ENCODE assay signal across 1 cellular context in genomic region chr16:71883849-71884638, GRCh38.
TF ChIP-seq lines count a peak whose summit lies in the region.

ZNF821 (minus strand) TSS chr16:71884182; CDS start chr16:71879946, 4,236 bp downstream.

TF ChIP-seq in K562, 482 proteins besides CTCF, POLR2A, EP300 and RAD21 (continued from another document and continues in another):
- TF ChIP-seq L3MBTL2 (IDR thresholded peaks at IDR 0.05), result peak; percentile 85
- no peak for TF ChIP-seq CHD4 (IDR thresholded peaks at IDR 0.05; ENCODE audit: insufficient read depth, insufficient replicate concordance, low read depth, low read length, poor library complexity, severe bottlenecking)
- no peak for TF ChIP-seq SMAD1 (IDR thresholded peaks at IDR 0.05; ENCODE audit: low read depth, low read length, partially characterized antibody)
- TF ChIP-seq SRSF1 (IDR thresholded peaks at IDR 0.05; ENCODE audit: low read depth, low read length), result no peak
- TF ChIP-seq BRF2 (IDR thresholded peaks at IDR 0.05; ENCODE audit: borderline replicate concordance, insufficient read depth, insufficient read length), result no peak
- no peak for TF ChIP-seq ZBTB8A (IDR thresholded peaks at IDR 0.05; ENCODE audit: partially characterized antibody)
- no peak for TF ChIP-seq JUND (IDR thresholded peaks at IDR 0.05; ENCODE audit: borderline replicate concordance, low read depth, low read length)
- no peak for TF ChIP-seq JUND (tag; IDR thresholded peaks at IDR 0.05; ENCODE audit: borderline replicate concordance, low read depth, low read length)
- peak; percentile 88 for TF ChIP-seq MGA (IDR thresholded peaks at IDR 0.05)
- TF ChIP-seq CBX1 (IDR thresholded peaks at IDR 0.05; ENCODE audit: low read depth), result no peak
- no peak for TF ChIP-seq ZFPM2 (CRISPR knock-in tag; IDR thresholded peaks at IDR 0.05)
- no peak for TF ChIP-seq DLX4 (CRISPR knock-in tag; IDR thresholded peaks at IDR 0.05)
- no peak for TF ChIP-seq TSC22D4 (tag; IDR thresholded peaks at IDR 0.05)
- no peak for TF ChIP-seq KAT7 (CRISPR knock-in tag; IDR thresholded peaks at IDR 0.05; ENCODE audit: borderline replicate concordance)
- no peak for TF ChIP-seq YBX1 (IDR thresholded peaks at IDR 0.05)
- peak in 1 of 2 experiments; percentile 53 for TF ChIP-seq AFF1 (IDR thresholded peaks at IDR 0.05; ENCODE audit: low read depth in 1 of 2, partially characterized antibody in 2 of 2)
- TF ChIP-seq ARHGAP35 (IDR thresholded peaks at IDR 0.05; ENCODE audit: partially characterized antibody), result no peak
- no peak for TF ChIP-seq POLR3G (IDR thresholded peaks at IDR 0.05; ENCODE audit: extremely low read depth, insufficient read length, insufficient replicate concordance)
- no peak for TF ChIP-seq ZNF445 (CRISPR knock-in tag; IDR thresholded peaks at IDR 0.05; ENCODE audit: low read depth)
- TF ChIP-seq TGIF2 (CRISPR knock-in tag; IDR thresholded peaks at IDR 0.05), result no peak
- no peak for TF ChIP-seq MYBL2 (IDR thresholded peaks at IDR 0.05; ENCODE audit: low read depth)
- TF ChIP-seq MYBL2 (CRISPR knock-in tag; IDR thresholded peaks at IDR 0.05; ENCODE audit: borderline replicate concordance), result no peak
- TF ChIP-seq CGGBP1 (CRISPR knock-in tag; IDR thresholded peaks at IDR 0.05), result no peak
- no peak for TF ChIP-seq GATA2 (CRISPR knock-in tag; IDR thresholded peaks at IDR 0.05)
- no peak for TF ChIP-seq ZFP30 (CRISPR knock-in tag; IDR thresholded peaks at IDR 0.05; ENCODE audit: borderline replicate concordance)
- TF ChIP-seq DPF2 (IDR thresholded peaks at IDR 0.05), result peak; percentile 46; the same call in 1 of the 2 replicates
- no peak for TF ChIP-seq TRIM28 (IDR thresholded peaks at IDR 0.05)
- no peak for TF ChIP-seq MCM5 (IDR thresholded peaks at IDR 0.05; ENCODE audit: low read depth)
- no peak for TF ChIP-seq ZNF408 (CRISPR knock-in tag; IDR thresholded peaks at IDR 0.05; ENCODE audit: low read depth)
- no peak for TF ChIP-seq NEUROD1 (IDR thresholded peaks at IDR 0.05; ENCODE audit: borderline replicate concordance, low read depth, low read length, partially characterized antibody)
- no peak for TF ChIP-seq MEIS2 (IDR thresholded peaks at IDR 0.05; ENCODE audit: partially characterized antibody)
- peak; percentile 87 for TF ChIP-seq ZNF766 (CRISPR knock-in tag; conservative IDR thresholded peaks at IDR 0.05)
- no peak for TF ChIP-seq HMG20A (CRISPR knock-in tag; conservative IDR thresholded peaks at IDR 0.05)
- TF ChIP-seq SIX5 (IDR thresholded peaks at IDR 0.05; ENCODE audit: borderline replicate concordance in 1 of 2, insufficient read depth in 1 of 2, low read depth in 1 of 2, low read length in 2 of 2), result no peak
- no peak for TF ChIP-seq ZNF449 (CRISPR knock-in tag; IDR thresholded peaks at IDR 0.05)
- no peak for TF ChIP-seq ZNF121 (CRISPR knock-in tag; conservative IDR thresholded peaks at IDR 0.05)
- no peak for TF ChIP-seq ZNF57 (CRISPR knock-in tag; IDR thresholded peaks at IDR 0.05)
- 0 out of 2 replicates have a peak, but pooled peaks have one; percentile 57 for TF ChIP-seq ZNF41 (CRISPR knock-in tag; conservative IDR thresholded peaks at IDR 0.05)
- no peak for TF ChIP-seq XRCC3 (IDR thresholded peaks at IDR 0.05)
- TF ChIP-seq COPS2 (conservative IDR thresholded peaks at IDR 0.05), result no peak
- TF ChIP-seq LARP7 (IDR thresholded peaks at IDR 0.05), result no peak
- no peak for TF ChIP-seq ZNF76 (CRISPR knock-in tag; IDR thresholded peaks at IDR 0.05; ENCODE audit: borderline replicate concordance)
- TF ChIP-seq NRF1 (conservative IDR thresholded peaks at IDR 0.05 in 1 of 2, IDR thresholded peaks at IDR 0.05 in 1 of 2), result peak; percentile 84; a peak in 3 of 4 replicates
- TF ChIP-seq NCOA2 (IDR thresholded peaks at IDR 0.05; ENCODE audit: partially characterized antibody in 2 of 2), result no peak
- TF ChIP-seq SMARCA4 (IDR thresholded peaks at IDR 0.05), result 0 out of 2 replicates have a peak, but pooled peaks have one; percentile 16
- TF ChIP-seq ZNF398 (CRISPR knock-in tag; IDR thresholded peaks at IDR 0.05), result no peak
- no peak for TF ChIP-seq ZNF717 (CRISPR knock-in tag; IDR thresholded peaks at IDR 0.05)
- no peak for TF ChIP-seq ZNF23 (CRISPR knock-in tag; IDR thresholded peaks at IDR 0.05)
- TF ChIP-seq HNRNPH1 (optimal IDR thresholded peaks at IDR 0.05; ENCODE audit: low read depth, low read length), result no peak
